In genomic region chr6:149125309-149125708, GRCh38 we compare ENCODE assay signal across 39 cellular contexts.
"Had no signal": no experiment of that assay in that cellular context is flagged by ENCODE, and none has a peak within 500 bp of the region (broad histone marks: within the 10 kb centered on the region; RNA-seq: fewer than 3 reads in every experiment).

No MANE protein-coding gene starts in this region.

- H3K36me3 Mint-ChIP-seq: brain, WTC11 had no signal

- H3K4me1 Mint-ChIP-seq: WTC11 had no signal

- H3K27ac ChIP-seq: ascending aorta, cardiac muscle cell, colonic mucosa, WERI-Rb-1 had no signal

- H3K27me3 Mint-ChIP-seq: activated CD4-positive, alpha-beta memory T cell treated with anti-CD3 and anti-CD28 coated beads, Interleukin-2, amount 10 ng/mL, durations not matched to agents 7 days and 5 days; activated CD4-positive, alpha-beta T cell treated with anti-CD3 and anti-CD28 coated beads for 36 hours; activated CD8-positive, alpha-beta memory T cell treated with anti-CD3 and anti-CD28 coated beads, Interleukin-2, amount 10 ng/mL, durations not matched to agents 7 days and 5 days; activated naive CD4-positive, alpha-beta T cell treated with anti-CD3 and anti-CD28 coated beads, Interleukin-2, amount 10 ng/mL, durations not matched to agents 7 days and 5 days; activated naive CD4-positive, alpha-beta T cell treated with anti-CD3 and anti-CD28 coated beads, Interleukin-2, amount 50 U/mL, for 24 hours; activated naive CD8-positive, alpha-beta T cell; activated naive CD8-positive, alpha-beta T cell treated with anti-CD3 and anti-CD28 coated beads, Interleukin-2, amount 50 U/mL, for 24 hours; central memory CD8-positive, alpha-beta T cell had no signal

- H3K27ac Mint-ChIP-seq: activated CD4-positive, alpha-beta memory T cell treated with anti-CD3 and anti-CD28 coated beads, Interleukin-2, amount 10 ng/mL, durations not matched to agents 7 days and 5 days; activated CD4-positive, alpha-beta T cell treated with anti-CD3 and anti-CD28 coated beads for 36 hours; activated CD8-positive, alpha-beta memory T cell treated with anti-CD3 and anti-CD28 coated beads, Interleukin-2, amount 10 ng/mL, durations not matched to agents 7 days and 5 days; activated CD8-positive, alpha-beta T cell treated with anti-CD3 and anti-CD28 coated beads, Interleukin-2, amount 10 ng/mL, durations not matched to agents 7 days and 5 days; activated naive CD4-positive, alpha-beta T cell treated with anti-CD3 and anti-CD28 coated beads, Interleukin-2, amount 10 ng/mL, durations not matched to agents 7 days and 5 days; activated naive CD4-positive, alpha-beta T cell treated with anti-CD3 and anti-CD28 coated beads, Interleukin-2, amount 50 U/mL, for 24 hours; activated naive CD8-positive, alpha-beta T cell; activated naive CD8-positive, alpha-beta T cell treated with anti-CD3 and anti-CD28 coated beads, Interleukin-2, amount 50 U/mL, for 24 hours; activated T-helper 2 cell treated with anti-CD3 and anti-CD28 coated beads, Interferon-gamma antibody, Interleukin-2, Interleukin-4, amounts not matched to agents 10 μg/mL and 5 μg/mL and 100 μg/mL, durations not matched to agents 14 hours and 24 hours and 36 hours; brain; T-helper 1 cell treated with Interleukin-12 subunit alpha and Interleukin-12 subunit beta and Interleukin-4 antibody, amounts not matched to agents 30 μg/mL and 1 μg/mL, for 36 hours; T-helper 2 cell treated with Interferon-gamma antibody and Interleukin-4, amounts not matched to agents 5 μg/mL and 100 μg/mL, for 36 hours; WTC11 had no signal

- H3K4me3 Mint-ChIP-seq: activated CD4-positive, alpha-beta memory T cell treated with anti-CD3 and anti-CD28 coated beads, Interleukin-2, amount 10 ng/mL, durations not matched to agents 7 days and 5 days; activated CD4-positive, alpha-beta T cell treated with anti-CD3 and anti-CD28 coated beads for 36 hours; activated CD8-positive, alpha-beta memory T cell treated with anti-CD3 and anti-CD28 coated beads, Interleukin-2, amount 10 ng/mL, durations not matched to agents 7 days and 5 days; activated CD8-positive, alpha-beta T cell treated with anti-CD3 and anti-CD28 coated beads, Interleukin-2, amount 10 ng/mL, durations not matched to agents 7 days and 5 days; activated naive CD4-positive, alpha-beta T cell treated with anti-CD3 and anti-CD28 coated beads, Interleukin-2, amount 10 ng/mL, durations not matched to agents 7 days and 5 days; activated naive CD4-positive, alpha-beta T cell treated with anti-CD3 and anti-CD28 coated beads, Interleukin-2, amount 50 U/mL, for 24 hours; activated naive CD8-positive, alpha-beta T cell; activated naive CD8-positive, alpha-beta T cell treated with anti-CD3 and anti-CD28 coated beads, Interleukin-2, amount 50 U/mL, for 24 hours; activated T-cell treated with anti-CD3 and anti-CD28 coated beads, Interleukin-2, amount 50 U/mL, for 4 hours; brain; central memory CD8-positive, alpha-beta T cell; T-helper 1 cell treated with Interleukin-12 subunit alpha and Interleukin-12 subunit beta and Interleukin-4 antibody, amounts not matched to agents 30 μg/mL and 1 μg/mL, for 36 hours; T-helper 2 cell treated with Interferon-gamma antibody and Interleukin-4, amounts not matched to agents 5 μg/mL and 100 μg/mL, for 36 hours; WTC11 had no signal

- FAIRE-seq: bronchial epithelial cell had no signal

- H3K4me3 ChIP-seq: ascending aorta, cardiac muscle cell, colonic mucosa had no signal

- H3K4me1 ChIP-seq: colonic mucosa had no signal

- H3K9me3 ChIP-seq: ascending aorta, colonic mucosa had no signal

- H3K27me3 ChIP-seq: ascending aorta, cardiac muscle cell, colonic mucosa had no signal

- DNase-seq: activated CD4-positive, alpha-beta memory T cell treated with anti-CD3 and anti-CD28 coated beads, Interleukin-2, amount 10 ng/mL, durations not matched to agents 7 days and 5 days; activated CD4-positive, alpha-beta T cell treated with anti-CD3 and anti-CD28 coated beads for 1 hour; activated CD4-positive, alpha-beta T cell treated with anti-CD3 and anti-CD28 coated beads for 36 hours; activated CD4-positive, alpha-beta T cell treated with anti-CD3 and anti-CD28 coated beads for 48 hours; activated CD4-positive, alpha-beta T cell treated with anti-CD3 and anti-CD28 coated beads, Interleukin-2, amount 50 U/mL, for 1 hour; activated CD4-positive, alpha-beta T cell treated with anti-CD3 and anti-CD28 coated beads, Interleukin-2, amount 50 U/mL, for 4 hours; activated CD4-positive, CD25-positive, alpha-beta regulatory T cell; activated CD8-positive, alpha-beta memory T cell treated with anti-CD3 and anti-CD28 coated beads for 24 hours; activated CD8-positive, alpha-beta memory T cell treated with anti-CD3 and anti-CD28 coated beads, Interleukin-2, amount 10 ng/mL, durations not matched to agents 7 days and 5 days; activated CD8-positive, alpha-beta memory T cell treated with anti-CD3 and anti-CD28 coated beads, Interleukin-2, amount 50 U/mL, for 48 hours; activated CD8-positive, alpha-beta T cell treated with anti-CD3 and anti-CD28 coated beads, Interleukin-2, amount 10 ng/mL, durations not matched to agents 7 days and 5 days; activated effector memory CD4-positive, alpha-beta T cell treated with Interleukin-2 at 50 U/mL for 16 hours; activated gamma-delta T cell; activated naive CD4-positive, alpha-beta T cell treated with anti-CD3 and anti-CD28 coated beads, Interleukin-2, amount 10 ng/mL, durations not matched to agents 7 days and 5 days; activated naive CD4-positive, alpha-beta T cell treated with Interleukin-2 at 50 U/mL for 16 hours; activated naive CD8-positive, alpha-beta T cell treated with anti-CD3 and anti-CD28 coated beads, Interleukin-2, amount 50 U/mL, for 24 hours; activated T-cell treated with anti-CD3 and anti-CD28 coated beads, Interleukin-2, amount 50 U/mL, for 1 hour; activated T-cell treated with anti-CD3 and anti-CD28 coated beads, Interleukin-2, amount 50 U/mL, for 4 hours; amygdala; anterior cingulate cortex; caudate nucleus; cerebellar nuclear complex; colonic mucosa; T-helper 1 cell; T-helper 2 cell; T-helper 9 cell; WERI-Rb-1 had no signal

- ATAC-seq: activated CD4-positive, alpha-beta T cell treated with anti-CD3 and anti-CD28 coated beads for 36 hours; activated CD4-positive, CD25-positive, alpha-beta regulatory T cell treated with anti-CD3 and anti-CD28 coated beads, Interleukin-2, amount 50 U/mL, for 24 hours; activated CD8-positive, alpha-beta memory T cell treated with anti-CD3 and anti-CD28 coated beads, Interleukin-2, amount 10 ng/mL, durations not matched to agents 7 days and 5 days; activated CD8-positive, alpha-beta T cell treated with anti-CD3 and anti-CD28 coated beads, Interleukin-2, amount 10 ng/mL, durations not matched to agents 7 days and 5 days; activated naive CD8-positive, alpha-beta T cell treated with anti-CD3 and anti-CD28 coated beads, Interleukin-2, amount 50 U/mL, for 24 hours; activated T-cell treated with anti-CD3 and anti-CD28 coated beads, Interleukin-2, amount 50 U/mL, for 4 hours; WTC11 had no signal

- H3K36me3 ChIP-seq: ascending aorta, cardiac muscle cell, colonic mucosa, WERI-Rb-1 had no signal
